Comparison of ENCODE assay signal across 17 cellular contexts in the genomic region with DNA sequence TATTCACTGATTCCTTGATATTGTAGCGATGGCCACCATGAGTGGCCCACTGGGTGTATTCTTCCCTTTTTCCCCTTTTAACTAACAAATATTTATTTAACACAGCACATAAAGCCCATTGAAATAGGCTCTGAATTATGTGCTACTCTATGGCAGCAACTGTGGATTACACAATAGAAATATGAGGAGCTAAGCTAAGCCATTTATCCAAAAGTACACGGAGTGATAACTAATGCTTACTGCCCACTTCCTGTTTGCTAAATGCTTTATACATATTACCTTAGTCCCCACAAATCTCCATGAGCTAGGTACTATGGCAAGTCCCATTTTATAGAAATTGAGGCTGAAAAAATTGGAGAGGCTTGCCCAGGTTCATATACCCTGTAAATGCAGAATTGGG. TPM values are rescaled to one million over a fixed set of nuclear protein-coding genes. Genes with fewer than 3 reads are reported as not detected.
DNase-seq lines count a peak whose midpoint lies in the region; ATAC-seq and TF ChIP-seq lines count a peak whose summit lies in the region.
"Had no signal": no experiment of that assay in that cellular context is flagged by ENCODE, and none has a peak within 500 bp of the region (broad histone marks: within the 10 kb centered on the region; RNA-seq: fewer than 3 reads in every experiment).

No MANE protein-coding gene starts in this region.

- DNase-seq in T-helper 1 cell = no peak
- DNase-seq in NCI-H2029 treated with DMSO at 0.1 percent for 48 hours (lab: John Stamatoyannopoulos, UW) = peak; percentile 78
- no peak for DNase-seq in WTC11 (ENCODE audit: low spot score)
- no peak for DNase-seq in GM19240 (ENCODE audit: insufficient read length, low spot score)
- DNase-seq: activated effector memory CD4-positive, alpha-beta T cell treated with Interleukin-2 at 50 U/mL for 16 hours; brain microvascular endothelial cell; NCI-H2171; Peyer's patch had no signal

- no peaks in the 10 kb centered on the region for H3K9me3 Mint-ChIP-seq in T-helper 1 cell treated with Interleukin-12 subunit alpha and Interleukin-12 subunit beta and Interleukin-4 antibody, amounts not matched to agents 30 μg/mL and 1 μg/mL, for 36 hours
- no peaks in the 10 kb centered on the region for H3K9me3 Mint-ChIP-seq in WTC11
- H3K9me3 Mint-ChIP-seq in stimulated activated memory B cell treated with anti-CD40 and anti-IgM and Interleukin-4, amounts not matched to agents 10 μg/mL and 1 μg/mL and 100 μg/mL, for 72 hours = no peaks in the 10 kb centered on the region

- H3K36me3 Mint-ChIP-seq in T-helper 1 cell treated with Interleukin-12 subunit alpha and Interleukin-12 subunit beta and Interleukin-4 antibody, amounts not matched to agents 30 μg/mL and 1 μg/mL, for 36 hours (ENCODE audit: low read depth) = peaks cover 1% of the 10 kb centered on the region
- H3K36me3 Mint-ChIP-seq in WTC11 = no peaks in the 10 kb centered on the region
- H3K36me3 Mint-ChIP-seq in stimulated activated memory B cell treated with anti-CD40 and anti-IgM and Interleukin-4, amounts not matched to agents 10 μg/mL and 1 μg/mL and 100 μg/mL, for 72 hours = no peaks in the 10 kb centered on the region

- TF ChIP-seq CTCF in WTC11 (IDR thresholded peaks at IDR 0.05) = no peak

- H3K4me3 Mint-ChIP-seq in T-helper 1 cell treated with Interleukin-12 subunit alpha and Interleukin-12 subunit beta and Interleukin-4 antibody, amounts not matched to agents 30 μg/mL and 1 μg/mL, for 36 hours = no peak overlapping the region
- H3K4me3 Mint-ChIP-seq in WTC11 = no peak overlapping the region
- H3K4me3 Mint-ChIP-seq in stimulated activated memory B cell treated with anti-CD40 and anti-IgM and Interleukin-4, amounts not matched to agents 10 μg/mL and 1 μg/mL and 100 μg/mL, for 72 hours = peak overlapping the region; percentile 64

- H3K27me3 Mint-ChIP-seq in T-helper 1 cell treated with Interleukin-12 subunit alpha and Interleukin-12 subunit beta and Interleukin-4 antibody, amounts not matched to agents 30 μg/mL and 1 μg/mL, for 36 hours (ENCODE audit: low read depth) = peaks cover 4% of the 10 kb centered on the region
- no peaks in the 10 kb centered on the region for H3K27me3 Mint-ChIP-seq in WTC11 (ENCODE audit: low read depth)
- H3K27me3 Mint-ChIP-seq in stimulated activated memory B cell treated with anti-CD40 and anti-IgM and Interleukin-4, amounts not matched to agents 10 μg/mL and 1 μg/mL and 100 μg/mL, for 72 hours = no peaks in the 10 kb centered on the region

- POLR2A ChIA-PET in WTC11 (lab: Charles Lee) = no interaction called here

- H3K27ac Mint-ChIP-seq in T-helper 1 cell treated with Interleukin-12 subunit alpha and Interleukin-12 subunit beta and Interleukin-4 antibody, amounts not matched to agents 30 μg/mL and 1 μg/mL, for 36 hours = peak overlapping the region; percentile 14
- H3K27ac Mint-ChIP-seq in WTC11 = peak overlapping the region; percentile 30; the same call in 1 of the 2 replicates
- H3K27ac Mint-ChIP-seq in stimulated activated memory B cell treated with anti-CD40 and anti-IgM and Interleukin-4, amounts not matched to agents 10 μg/mL and 1 μg/mL and 100 μg/mL, for 72 hours = peak overlapping the region; percentile 88

- CTCF ChIA-PET in WTC11 (lab: Charles Lee) = interaction anchor here (1.5 to 2.2 kb wide), 2 partner anchors 8 to 98 kb away, joined by 3 to 24 read pairs; no protein-coding TSS in a partner anchor

- H3K4me1 Mint-ChIP-seq in T-helper 1 cell treated with Interleukin-12 subunit alpha and Interleukin-12 subunit beta and Interleukin-4 antibody, amounts not matched to agents 30 μg/mL and 1 μg/mL, for 36 hours (ENCODE audit: low read depth) = peaks cover 22% of the 10 kb centered on the region
- peaks cover 52% of the 10 kb centered on the region for H3K4me1 Mint-ChIP-seq in WTC11
- peaks cover 79% of the 10 kb centered on the region for H3K4me1 Mint-ChIP-seq in stimulated activated memory B cell treated with anti-CD40 and anti-IgM and Interleukin-4, amounts not matched to agents 10 μg/mL and 1 μg/mL and 100 μg/mL, for 72 hours

- no peak for ATAC-seq in WTC11
- ATAC-seq in stimulated activated memory B cell treated with anti-CD40 and anti-IgM and Interleukin-4, amounts not matched to agents 10 μg/mL and 1 μg/mL and 100 μg/mL, for 72 hours = no peak
- ATAC-seq in HG02981 (IDR thresholded peaks at IDR 0.05; ENCODE audit: unreplicated experiment) = no peak
- no peak for ATAC-seq in HG03039 (IDR thresholded peaks at IDR 0.05; ENCODE audit: unreplicated experiment)
- ATAC-seq: A549, gastroesophageal sphincter, HepG2 had no signal

TF ChIP-seq in WTC11, 78 proteins besides CTCF, POLR2A, EP300 and RAD21 (continues in another document):
- TF ChIP-seq AR (CRISPR knock-in tag; IDR thresholded peaks at IDR 0.05) = no peak
- TF ChIP-seq, protein P1, sequence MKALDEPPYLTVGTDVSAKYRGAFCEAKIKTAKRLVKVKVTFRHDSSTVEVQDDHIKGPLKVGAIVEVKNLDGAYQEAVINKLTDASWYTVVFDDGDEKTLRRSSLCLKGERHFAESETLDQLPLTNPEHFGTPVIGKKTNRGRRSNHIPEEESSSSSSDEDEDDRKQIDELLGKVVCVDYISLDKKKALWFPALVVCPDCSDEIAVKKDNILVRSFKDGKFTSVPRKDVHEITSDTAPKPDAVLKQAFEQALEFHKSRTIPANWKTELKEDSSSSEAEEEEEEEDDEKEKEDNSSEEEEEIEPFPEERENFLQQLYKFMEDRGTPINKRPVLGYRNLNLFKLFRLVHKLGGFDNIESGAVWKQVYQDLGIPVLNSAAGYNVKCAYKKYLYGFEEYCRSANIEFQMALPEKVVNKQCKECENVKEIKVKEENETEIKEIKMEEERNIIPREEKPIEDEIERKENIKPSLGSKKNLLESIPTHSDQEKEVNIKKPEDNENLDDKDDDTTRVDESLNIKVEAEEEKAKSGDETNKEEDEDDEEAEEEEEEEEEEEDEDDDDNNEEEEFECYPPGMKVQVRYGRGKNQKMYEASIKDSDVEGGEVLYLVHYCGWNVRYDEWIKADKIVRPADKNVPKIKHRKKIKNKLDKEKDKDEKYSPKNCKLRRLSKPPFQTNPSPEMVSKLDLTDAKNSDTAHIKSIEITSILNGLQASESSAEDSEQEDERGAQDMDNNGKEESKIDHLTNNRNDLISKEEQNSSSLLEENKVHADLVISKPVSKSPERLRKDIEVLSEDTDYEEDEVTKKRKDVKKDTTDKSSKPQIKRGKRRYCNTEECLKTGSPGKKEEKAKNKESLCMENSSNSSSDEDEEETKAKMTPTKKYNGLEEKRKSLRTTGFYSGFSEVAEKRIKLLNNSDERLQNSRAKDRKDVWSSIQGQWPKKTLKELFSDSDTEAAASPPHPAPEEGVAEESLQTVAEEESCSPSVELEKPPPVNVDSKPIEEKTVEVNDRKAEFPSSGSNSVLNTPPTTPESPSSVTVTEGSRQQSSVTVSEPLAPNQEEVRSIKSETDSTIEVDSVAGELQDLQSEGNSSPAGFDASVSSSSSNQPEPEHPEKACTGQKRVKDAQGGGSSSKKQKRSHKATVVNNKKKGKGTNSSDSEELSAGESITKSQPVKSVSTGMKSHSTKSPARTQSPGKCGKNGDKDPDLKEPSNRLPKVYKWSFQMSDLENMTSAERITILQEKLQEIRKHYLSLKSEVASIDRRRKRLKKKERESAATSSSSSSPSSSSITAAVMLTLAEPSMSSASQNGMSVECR (CRISPR knock-in tag; IDR thresholded peaks at IDR 0.05; ENCODE audit: borderline replicate concordance) = no peak
- TF ChIP-seq NR2C2 (CRISPR knock-in tag; IDR thresholded peaks at IDR 0.05) = no peak

RNA-seq across cellular contexts. Expression of gene ILDR1, which starts 17.9 kb away (rescaled TPM):
- total RNA-seq in WTC11 (2021) = 2.3 to 3.4 TPM (median 2.8 TPM) in 3 replicates
- total RNA-seq: HepG2, osteocyte, thoracic aorta had no signal

RNA-seq across cellular contexts. Expression of gene CD86, which starts 51.0 kb away (rescaled TPM):
- 0.25 to 0.61 TPM (median 0.30 TPM) in 3 replicates for total RNA-seq in WTC11 (2021)
- total RNA-seq: HepG2, osteocyte had no signal

Comparison
In these comparisons a context has a peak if more than half of its experiments do, and no peak if none do; other contexts are left out.
1. H3K27ac Mint-ChIP-seq: peak in every context shown above with its lines; median percentile 88 in stimulated activated memory B cell treated with anti-CD40 and anti-IgM and Interleukin-4, amounts not matched to agents 10 μg/mL and 1 μg/mL and 100 μg/mL, for 72 hours; 30 in WTC11; 14 in T-helper 1 cell treated with Interleukin-12 subunit alpha and Interleukin-12 subunit beta and Interleukin-4 antibody, amounts not matched to agents 30 μg/mL and 1 μg/mL, for 36 hours.